8 cellular contexts compared by ENCODE assay signal in the genomic region with DNA sequence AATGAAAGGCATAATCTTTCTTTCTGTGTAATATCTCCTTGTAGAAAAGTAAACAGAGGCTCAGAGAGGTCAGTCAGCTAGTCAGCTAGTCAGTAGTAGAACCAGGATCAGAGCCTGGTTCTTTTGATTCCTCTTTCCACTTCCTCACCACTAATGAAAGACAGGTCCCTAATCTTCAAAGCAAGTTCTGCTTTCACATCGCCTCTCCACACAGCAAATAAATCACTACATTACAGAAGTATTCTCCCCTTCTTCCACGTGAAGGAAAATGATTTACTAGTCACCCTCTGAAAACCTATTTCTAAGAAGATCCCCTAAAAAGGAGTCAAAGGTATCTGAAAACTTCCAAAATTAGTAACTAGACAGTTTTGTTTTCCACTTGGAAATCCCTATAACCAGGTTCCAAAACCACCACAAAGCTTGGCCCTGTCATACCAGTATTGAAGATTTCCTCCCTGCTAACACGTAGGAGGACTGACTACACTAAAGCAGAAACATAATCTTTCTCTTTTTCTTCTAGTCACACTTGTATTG.
A peak's percentile ranks its signal among the peaks of the same experiment; 100 is the strongest.
DNase-seq lines count a peak whose midpoint lies in the region; ATAC-seq and TF ChIP-seq lines count a peak whose summit lies in the region.

No MANE protein-coding gene starts in this region.

- no peaks in the 10 kb centered on the region for H3K23me2 ChIP-seq in H9 (ENCODE audit: insufficient read length, low read depth, low read length, poor library complexity, severe bottlenecking)

- H3K36me3 Mint-ChIP-seq in endothelial cell (ENCODE audit: low read depth, unreplicated experiment), result no peaks in the 10 kb centered on the region
- no peaks in the 10 kb centered on the region for H3K36me3 Mint-ChIP-seq in stimulated activated naive B cell treated with anti-CD40 and anti-IgM and Interleukin-4, amounts not matched to agents 10 μg/mL and 1 μg/mL and 100 μg/mL, for 72 hours
- no peaks in the 10 kb centered on the region for H3K36me3 Mint-ChIP-seq in H9 (ENCODE audit: insufficient read depth in 1 of 3, low read depth in 3 of 3)

- no peaks in the 10 kb centered on the region for H3K27me3 ChIP-seq in H9 (ENCODE audit: insufficient read depth, low read length)

- no peak overlapping the region for H3K4me2 ChIP-seq in H9 (ENCODE audit: insufficient read depth, insufficient read length, low read length)

- no CpG with 5 or more reads among the region's 3 CpGs for WGBS in H9 (ENCODE audit: extremely low coverage, insufficient read length, low lambda C conversion rate)

- no peak overlapping the region for H3K18ac ChIP-seq in H9 (ENCODE audit: insufficient read length, low read depth, low read length)

- no peak overlapping the region for H2BK12ac ChIP-seq in H9 (ENCODE audit: insufficient read length, low read depth, low read length)

- H3K79me2 ChIP-seq in H9 (ENCODE audit: insufficient read depth, low read length), result no peaks in the 10 kb centered on the region

- no peak overlapping the region for H3K14ac ChIP-seq in H9 (ENCODE audit: insufficient read depth, low read length)

- TF ChIP-seq CTCF in GM10248 (IDR thresholded peaks at IDR 0.05; ENCODE audit: control extremely low read depth, extremely low read depth, low read depth, missing control alignments) (no peak), endothelial cell (IDR thresholded peaks at IDR 0.05; ENCODE audit: unreplicated experiment) (no peak), H9 (conservative IDR thresholded peaks at IDR 0.05) (no peak)

- no peak overlapping the region for H2BK15ac ChIP-seq in H9 (ENCODE audit: low read depth, low read length)

- H3K56ac ChIP-seq in H9 (ENCODE audit: insufficient read length, low read depth, low read length), result no peak overlapping the region

- no peak overlapping the region for H3T11ph ChIP-seq in H9 (ENCODE audit: low read length)

- H3K79me1 ChIP-seq in H9 (ENCODE audit: insufficient read depth, low read depth, low read length, poor library complexity, severe bottlenecking), result no peaks in the 10 kb centered on the region

- CTCF ChIA-PET in GM10248 (lab: Yijun Ruan, JAX), result interaction anchor here (0.8 to 1.9 kb wide), 5 partner anchors 9 to 590 kb away, joined by 3 to 6 read pairs (median 3); no protein-coding TSS in a partner anchor

- H3K27me3 Mint-ChIP-seq in endothelial cell (ENCODE audit: unreplicated experiment) (no peaks in the 10 kb centered on the region), H9 (ENCODE audit: low read depth) (no peaks in the 10 kb centered on the region)
- no peaks in the 10 kb centered on the region for H3K27me3 Mint-ChIP-seq in stimulated activated naive B cell treated with anti-CD40 and anti-IgM and Interleukin-4, amounts not matched to agents 10 μg/mL and 1 μg/mL and 100 μg/mL, for 72 hours

- H4K8ac ChIP-seq in H9 (replicated peaks; ENCODE audit: insufficient read length, low read depth, low read length), result no peak overlapping the region

- H3K4me1 ChIP-seq in H9 (ENCODE audit: insufficient read depth, low read length), result no peaks in the 10 kb centered on the region

- H3K9ac ChIP-seq in H9 (ENCODE audit: extremely low read depth, insufficient read length, low read length), result no peak overlapping the region

- H4K20me1 ChIP-seq in H9 (ENCODE audit: control insufficient read depth, insufficient read depth, insufficient read length), result no peaks in the 10 kb centered on the region

- H3K4me1 Mint-ChIP-seq in endothelial cell (ENCODE audit: unreplicated experiment), result peaks cover 34% of the 10 kb centered on the region
- peaks cover 12 to 18% of the 10 kb centered on the region in 2 donors for H3K4me1 Mint-ChIP-seq in stimulated activated naive B cell treated with anti-CD40 and anti-IgM and Interleukin-4, amounts not matched to agents 10 μg/mL and 1 μg/mL and 100 μg/mL, for 72 hours
- peaks cover 11 to 17% of the 10 kb centered on the region in 2 experiments for H3K4me1 Mint-ChIP-seq in H9

- H2AK5ac ChIP-seq in H9 (ENCODE audit: insufficient read length, low read length), result no peak overlapping the region

- H2BK20ac ChIP-seq in H9 (ENCODE audit: low read depth, low read length, poor library complexity, severe bottlenecking), result no peak overlapping the region

- H3K4ac ChIP-seq in H9 (ENCODE audit: low read depth, low read length), result no peak overlapping the region

- POLR2A ChIA-PET in GM10248 (lab: Yijun Ruan, JAX), result no interaction called here

- no peak overlapping the region for H4K5ac ChIP-seq in H9 (ENCODE audit: insufficient read length, low read depth, low read length)

- no peak overlapping the region for H3K4me3 Mint-ChIP-seq in endothelial cell (ENCODE audit: unreplicated experiment)
- H3K4me3 Mint-ChIP-seq in stimulated activated naive B cell treated with anti-CD40 and anti-IgM and Interleukin-4, amounts not matched to agents 10 μg/mL and 1 μg/mL and 100 μg/mL, for 72 hours, result peak overlapping the region in 1 of 2 donors; percentile 3
- H3K4me3 Mint-ChIP-seq in H9, result no peak overlapping the region

- no peak overlapping the region for H2BK5ac ChIP-seq in H9 (ENCODE audit: insufficient read length, low read length)

- H3K27ac ChIP-seq in H9 (ENCODE audit: insufficient read length, low read depth, low read length), result no peak overlapping the region

- H3K9me3 ChIP-seq in H9 (ENCODE audit: control insufficient read depth, low read depth, low read length), result no peaks in the 10 kb centered on the region

- H3K23ac ChIP-seq in H9 (ENCODE audit: insufficient read length, low read depth, low read length), result no peak overlapping the region

- H3K9me3 Mint-ChIP-seq in endothelial cell (ENCODE audit: unreplicated experiment) (no peaks in the 10 kb centered on the region), H9 (no peaks in the 10 kb centered on the region)
- no peaks in the 10 kb centered on the region for H3K9me3 Mint-ChIP-seq in stimulated activated naive B cell treated with anti-CD40 and anti-IgM and Interleukin-4, amounts not matched to agents 10 μg/mL and 1 μg/mL and 100 μg/mL, for 72 hours

- no peak overlapping the region for H2AFZ ChIP-seq in H9 (ENCODE audit: low read length)

- H4K91ac ChIP-seq in H9 (ENCODE audit: insufficient read length, low read depth, low read length), result no peak overlapping the region

- peak overlapping the region; percentile 82 for H3K27ac Mint-ChIP-seq in endothelial cell (ENCODE audit: unreplicated experiment)
- H3K27ac Mint-ChIP-seq in stimulated activated naive B cell treated with anti-CD40 and anti-IgM and Interleukin-4, amounts not matched to agents 10 μg/mL and 1 μg/mL and 100 μg/mL, for 72 hours, result no peak overlapping the region
- no peak overlapping the region for H3K27ac Mint-ChIP-seq in H9

- no peak overlapping the region for H2BK120ac ChIP-seq in H9 (ENCODE audit: low read depth, low read length, poor library complexity, severe bottlenecking)

- peak; percentile 28 for DNase-seq in GM10248 (ENCODE audit: extremely low spot score)
- DNase-seq in endothelial cell (ENCODE audit: low spot score), result no peak
- DNase-seq in stimulated activated naive B cell treated with anti-CD40 and anti-IgM and Interleukin-4, amounts not matched to agents 10 μg/mL and 1 μg/mL and 100 μg/mL, for 72 hours, result peak; percentile 32
- DNase-seq in H9, result no peak
- no peak for DNase-seq in NCI-H1105 treated with DMSO at 0.1 percent for 48 hours (lab: John Stamatoyannopoulos, UW)
- no peak for DNase-seq in T-helper 1 cell

- ATAC-seq in GM21390 (IDR thresholded peaks at IDR 0.05; ENCODE audit: unreplicated experiment) (peak; percentile 68), HG03565 (IDR thresholded peaks at IDR 0.05; ENCODE audit: unreplicated experiment) (peak; percentile 70)
- ATAC-seq in stimulated activated naive B cell treated with anti-CD40 and anti-IgM and Interleukin-4, amounts not matched to agents 10 μg/mL and 1 μg/mL and 100 μg/mL, for 72 hours (replicated peaks), result peak; percentile 91

Comparison
In these comparisons a context has a peak if more than half of its experiments do, and no peak if none do; other contexts are left out.
1. DNase-seq: peak in GM10248 (single experiment) and stimulated activated naive B cell treated with anti-CD40 and anti-IgM and Interleukin-4, amounts not matched to agents 10 μg/mL and 1 μg/mL and 100 μg/mL, for 72 hours (single experiment); none in endothelial cell (single experiment), H9 (single experiment), NCI-H1105 treated with DMSO at 0.1 percent for 48 hours (single experiment) and T-helper 1 cell (0 of 5).
2. Peak in every context shown above with its lines, with median percentiles within 50 percentile points of each other: ATAC-seq.